In genomic region chr20:48314925-48315592, GRCh38 we compare ENCODE assay signal across 29 cellular contexts.
"Had no signal": no experiment of that assay in that cellular context is flagged by ENCODE, and none has a peak within 500 bp of the region (broad histone marks: within the 10 kb centered on the region; RNA-seq: fewer than 3 reads in every experiment).

No MANE protein-coding gene starts in this region.

- H3K9ac ChIP-seq: parathyroid adenoma had no signal

- DNase-seq: activated CD4-positive, alpha-beta memory T cell treated with anti-CD3 and anti-CD28 coated beads, Interleukin-2, amount 10 ng/mL, durations not matched to agents 7 days and 5 days; activated CD4-positive, alpha-beta T cell treated with anti-CD3 and anti-CD28 coated beads, Interleukin-2, amount 10 ng/mL, durations not matched to agents 7 days and 5 days; activated CD4-positive, CD25-positive, alpha-beta regulatory T cell treated with anti-CD3 and anti-CD28 coated beads, Interleukin-2, amount 50 U/mL, for 72 hours; activated CD8-positive, alpha-beta memory T cell treated with anti-CD3 and anti-CD28 coated beads, Interleukin-2, amount 50 U/mL, for 48 hours; activated gamma-delta T cell treated with Interleukin-2 at 50 U/mL for 16 hours; activated T-cell treated with anti-CD3 and anti-CD28 coated beads, Interleukin-2, amount 50 U/mL, for 4 hours; colonic mucosa; effector CD8-positive, alpha-beta T cell; glutamatergic neuron; left lung; lower lobe of right lung; mesenchymal stem cell; naive thymus-derived CD8-positive, alpha-beta T cell; occipital lobe; psoas muscle; stimulated activated CD4-positive, alpha-beta T cell treated with anti-CD3 and anti-CD28 coated beads, Interleukin-1b, Interleukin-23, amount 100 ng/mL, for 48 hours; stimulated activated CD4-positive, alpha-beta T cell treated with anti-CD3 and anti-CD28 coated beads, Interleukin-4, amount 100 ng/mL, for 4 hours; stimulated activated naive CD4-positive, alpha-beta T cell; T-helper 17 cell; T1000; WERI-Rb-1 had no signal

- H3K4me1 ChIP-seq: colonic mucosa, left lung, parathyroid adenoma, psoas muscle, suprapubic skin had no signal

- H3K36me3 ChIP-seq: colonic mucosa, left lung, lower lobe of right lung, suprapubic skin, tibial nerve, WERI-Rb-1 had no signal

- H3K27me3 ChIP-seq: colonic mucosa, left lung, tibial nerve had no signal

- FAIRE-seq: frontal cortex, islet of Langerhans had no signal

- H3K79me2 ChIP-seq: parathyroid adenoma had no signal

- H3K27ac ChIP-seq: colonic mucosa, left lung, lower lobe of right lung, parathyroid adenoma, psoas muscle, suprapubic skin, tibial nerve, WERI-Rb-1 had no signal

- H2AFZ ChIP-seq: parathyroid adenoma had no signal

- ATAC-seq: activated naive CD4-positive, alpha-beta T cell treated with anti-CD3 and anti-CD28 coated beads, Interleukin-2, amount 50 U/mL, for 72 hours; activated T-cell treated with anti-CD3 and anti-CD28 coated beads, Interleukin-2, amount 50 U/mL, for 4 hours; activated T-helper 17 cell treated with anti-CD3 and anti-CD28 coated beads, Interleukin-2, amount 50 U/mL, for 72 hours; left lung; lower lobe of right lung; naive thymus-derived CD8-positive, alpha-beta T cell; psoas muscle; T-helper 17 cell had no signal

- H3K4me3 ChIP-seq: colonic mucosa, left lung, lower lobe of right lung, psoas muscle, smooth muscle cell, suprapubic skin, tibial nerve had no signal

- H3K9me3 ChIP-seq: colonic mucosa, left lung, lower lobe of right lung, psoas muscle, suprapubic skin, tibial nerve had no signal

- H3K4me2 ChIP-seq: smooth muscle cell had no signal
